ENCODE assay signal across 9 cellular contexts in genomic region chr5:170633235-170634041, GRCh38.
DNase-seq lines count a peak whose midpoint lies in the region; ATAC-seq, FAIRE-seq and TF ChIP-seq lines count a peak whose summit lies in the region.
"Had no signal": no experiment of that assay in that cellular context is flagged by ENCODE, and none has a peak within 500 bp of the region (broad histone marks: within the 10 kb centered on the region; RNA-seq: fewer than 3 reads in every experiment).

No MANE protein-coding gene starts in this region.

- H3K4me3 Mint-ChIP-seq in activated CD4-positive, alpha-beta T cell treated with anti-CD3 and anti-CD28 coated beads, Interleukin-2, amount 10 ng/mL, durations not matched to agents 7 days and 5 days = no peak overlapping the region
- H3K4me3 Mint-ChIP-seq in WTC11 (peak overlapping the region; percentile 82), neural crest cell (peak overlapping the region; percentile 77)

- FAIRE-seq in frontal cortex (lab: Jason Lieb, UNC) = no peak
- FAIRE-seq: islet of Langerhans had no signal

- ATAC-seq in WTC11 (peak; percentile 34), HG02571 (IDR thresholded peaks at IDR 0.05; ENCODE audit: unreplicated experiment) (no peak), HG02852 (IDR thresholded peaks at IDR 0.05; ENCODE audit: unreplicated experiment) (no peak)

- peaks cover 14% of the 10 kb centered on the region for H3K4me1 Mint-ChIP-seq in activated CD4-positive, alpha-beta T cell treated with anti-CD3 and anti-CD28 coated beads, Interleukin-2, amount 10 ng/mL, durations not matched to agents 7 days and 5 days
- peaks cover 39% of the 10 kb centered on the region for H3K4me1 Mint-ChIP-seq in WTC11
- peaks cover 29% of the 10 kb centered on the region for H3K4me1 Mint-ChIP-seq in neural crest cell

- H3K36me3 Mint-ChIP-seq in activated CD4-positive, alpha-beta T cell treated with anti-CD3 and anti-CD28 coated beads, Interleukin-2, amount 10 ng/mL, durations not matched to agents 7 days and 5 days (ENCODE audit: low read depth) = no peaks in the 10 kb centered on the region
- H3K36me3 Mint-ChIP-seq in WTC11 (no peaks in the 10 kb centered on the region), neural crest cell (ENCODE audit: low read depth) (no peaks in the 10 kb centered on the region)

- DNase-seq in activated CD4-positive, alpha-beta T cell treated with anti-CD3 and anti-CD28 coated beads for 48 hours = peak; percentile 8
- no peak for DNase-seq in activated CD4-positive, alpha-beta T cell treated with anti-CD3 and anti-CD28 coated beads, Interleukin-2, amount 10 ng/mL, durations not matched to agents 7 days and 5 days
- DNase-seq in M059J (ENCODE audit: low read depth) = peak; percentile 86
- DNase-seq in WTC11 (ENCODE audit: low spot score) = peak; percentile 28
- peak; percentile 68 to 70 for DNase-seq in frontal cortex (ENCODE audit: low spot score in 2 of 2)
- DNase-seq in neural crest cell (ENCODE audit: low read depth, low spot score) = no peak

- no peaks in the 10 kb centered on the region for H3K9me3 Mint-ChIP-seq in activated CD4-positive, alpha-beta T cell treated with anti-CD3 and anti-CD28 coated beads, Interleukin-2, amount 10 ng/mL, durations not matched to agents 7 days and 5 days
- H3K9me3 Mint-ChIP-seq in WTC11 (no peaks in the 10 kb centered on the region), neural crest cell (no peaks in the 10 kb centered on the region)

- H3K27me3 Mint-ChIP-seq in activated CD4-positive, alpha-beta T cell treated with anti-CD3 and anti-CD28 coated beads, Interleukin-2, amount 10 ng/mL, durations not matched to agents 7 days and 5 days = peaks cover 14% of the 10 kb centered on the region
- H3K27me3 Mint-ChIP-seq in WTC11 (ENCODE audit: low read depth) = no peaks in the 10 kb centered on the region; the same call in 1 of the 2 replicates
- peaks cover 3% of the 10 kb centered on the region for H3K27me3 Mint-ChIP-seq in neural crest cell (ENCODE audit: low read depth)

- TF ChIP-seq CTCF in WTC11 (IDR thresholded peaks at IDR 0.05) = peak; percentile 2; the same call in 1 of the 2 replicates
- TF ChIP-seq CTCF in neural crest cell (conservative IDR thresholded peaks at IDR 0.05) = peak; percentile 16

- no peak overlapping the region for H3K27ac Mint-ChIP-seq in activated CD4-positive, alpha-beta T cell treated with anti-CD3 and anti-CD28 coated beads, Interleukin-2, amount 10 ng/mL, durations not matched to agents 7 days and 5 days
- peak overlapping the region; percentile 98 for H3K27ac Mint-ChIP-seq in WTC11
- H3K27ac Mint-ChIP-seq in neural crest cell (ENCODE audit: unreplicated experiment) = peak overlapping the region; percentile 59

- POLR2A ChIA-PET in activated CD4-positive, alpha-beta T cell treated with anti-CD3 and anti-CD28 coated beads, Interleukin-2, amount 10 ng/mL, durations not matched to agents 7 days and 5 days (lab: Charles Lee) = no interaction called here
- POLR2A ChIA-PET in WTC11 (lab: Charles Lee) = interaction anchor here (0.5 kb wide), 1 partner anchor 726 kb away, joined by 6 read pairs; no protein-coding TSS in a partner anchor

- CTCF ChIA-PET in activated CD4-positive, alpha-beta T cell treated with anti-CD3 and anti-CD28 coated beads, Interleukin-2, amount 10 ng/mL, durations not matched to agents 7 days and 5 days (lab: Charles Lee) = interaction anchor here (1.1 to 3.6 kb wide), 4 partner anchors 11 to 223 kb away, joined by 3 to 19 read pairs (median 4); no protein-coding TSS in a partner anchor
- CTCF ChIA-PET in WTC11 (lab: Charles Lee) = interaction anchor here (0.7 to 5.1 kb wide), 41 partner anchors 8 to 676 kb away, joined by 3 to 47 read pairs (median 5); no protein-coding TSS in a partner anchor

TF ChIP-seq in WTC11, 78 proteins besides CTCF, POLR2A, EP300 and RAD21:
- TF ChIP-seq ZNF263 (CRISPR knock-in tag; IDR thresholded peaks at IDR 0.05; ENCODE audit: low read depth) (peak; percentile 89; the same call in 1 of the 2 replicates), ZBTB21 (CRISPR knock-in tag; IDR thresholded peaks at IDR 0.05; ENCODE audit: borderline replicate concordance) (no peak), E2F1 (CRISPR knock-in tag; IDR thresholded peaks at IDR 0.05) (no peak)
TF ChIP-seq in WTC11: peak in this region for 1.

Comparison
In these comparisons a context has a peak if more than half of its experiments do, and no peak if none do; other contexts are left out.
1. DNase-seq: peak in activated CD4-positive, alpha-beta T cell treated with anti-CD3 and anti-CD28 coated beads for 48 hours (single experiment), M059J (single experiment), WTC11 (single experiment) and frontal cortex (2 of 2); none in activated CD4-positive, alpha-beta T cell treated with anti-CD3 and anti-CD28 coated beads, Interleukin-2, amount 10 ng/mL, durations not matched to agents 7 days and 5 days (single experiment) and neural crest cell (single experiment).